ENCODE assay signal across 3 cellular contexts in the genomic region with DNA sequence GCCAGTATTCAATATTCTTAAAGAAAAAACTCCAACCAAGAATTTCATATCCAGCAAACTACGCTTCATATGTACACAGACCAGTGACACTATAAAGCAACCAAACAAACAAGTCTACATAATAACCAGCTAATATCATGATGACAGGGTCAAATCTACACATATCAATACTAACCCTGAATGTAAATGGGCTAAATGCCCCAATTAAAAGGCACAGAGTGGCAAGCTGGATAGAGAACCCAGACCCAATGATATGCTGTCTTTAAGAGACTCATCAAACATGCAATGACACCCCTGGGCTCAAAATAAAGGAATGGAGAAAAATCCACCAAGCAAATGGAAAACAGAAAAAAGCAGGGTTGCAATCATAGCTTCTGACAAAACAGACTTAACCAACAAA.
"Had no signal": no experiment of that assay in that cellular context is flagged by ENCODE, and none has a peak within 500 bp of the region (broad histone marks: within the 10 kb centered on the region; RNA-seq: fewer than 3 reads in every experiment).

No MANE protein-coding gene starts in this region.

- ATAC-seq: GM12878 had no signal

- H3K4me3 ChIP-seq: GM12878 had no signal

- DNase-seq: GDM1, GF-D8 had no signal
